Comparison of ENCODE assay signal across 8 cellular contexts in the genomic region with DNA sequence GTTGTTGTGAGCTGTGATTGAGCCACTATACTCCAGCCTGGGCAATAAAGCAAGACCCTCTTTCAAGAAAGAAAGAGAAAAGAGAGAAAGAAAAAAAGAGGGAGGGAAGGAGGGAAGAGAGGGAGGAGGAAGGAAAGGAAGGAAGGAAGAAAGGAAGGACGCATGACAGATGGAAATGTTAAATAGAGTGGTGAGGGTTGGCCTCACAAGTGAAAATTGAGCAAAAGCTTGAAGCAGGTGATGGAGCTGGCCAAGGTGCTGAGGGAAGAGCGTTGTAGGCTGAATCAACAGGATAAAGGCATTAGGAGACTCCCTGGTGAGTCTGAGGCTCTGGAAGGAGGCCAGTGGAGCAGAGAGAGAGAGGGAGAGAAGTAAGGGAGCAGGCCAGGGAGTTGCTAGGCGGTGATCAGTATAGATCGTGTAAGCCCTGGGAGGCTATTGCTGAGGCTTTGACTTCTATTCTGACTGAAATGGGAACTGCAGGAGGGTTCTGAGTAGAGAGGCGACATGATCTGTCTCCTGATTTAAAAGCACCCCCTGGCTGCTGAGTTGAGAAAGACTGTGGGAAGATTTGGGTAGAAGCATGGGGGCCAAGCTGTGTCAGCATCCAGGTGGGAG. TPM values are rescaled to one million over a fixed set of nuclear protein-coding genes. Genes with fewer than 3 reads are reported as not detected.
DNase-seq lines count a peak whose midpoint lies in the region; ATAC-seq and TF ChIP-seq lines count a peak whose summit lies in the region.

No MANE protein-coding gene starts in this region.

- no peaks in the 10 kb centered on the region for H3K27me3 Mint-ChIP-seq in glutamatergic neuron (ENCODE audit: unreplicated experiment)

- 72 to 88% methylated on average over 2 to 5 of the region's 5 CpGs for WGBS in transverse colon (ENCODE audit: low coverage in 1 of 2), 2 donors

- DNase-seq in AG10803 (ENCODE audit: low read depth) = peak; percentile 9
- peak; percentile 46 for DNase-seq in SK-MEL-5 (ENCODE audit: low read depth, low spot score)
- DNase-seq in glutamatergic neuron = no peak
- no peak for DNase-seq in stimulated activated naive CD4-positive, alpha-beta T cell (lab: John Stamatoyannopoulos, UW)
- DNase-seq in NCI-H2171 (lab: John Stamatoyannopoulos, UW) = no peak
- DNase-seq in transverse colon = no peak

- H3K4me1 Mint-ChIP-seq in glutamatergic neuron (ENCODE audit: low read depth, unreplicated experiment) = no peaks in the 10 kb centered on the region

- H3K9me3 ChIP-seq in transverse colon = no peaks in the 10 kb centered on the region

- TF ChIP-seq CTCF in AG10803 (conservative IDR thresholded peaks at IDR 0.05; ENCODE audit: low read length) (no peak), GM12873 (IDR thresholded peaks at IDR 0.05; ENCODE audit: insufficient read depth, low read depth, low read length, missing control alignments) (peak; percentile 41), glutamatergic neuron (IDR thresholded peaks at IDR 0.05; ENCODE audit: partially characterized antibody, unreplicated experiment) (peak; percentile 9), transverse colon (IDR thresholded peaks at IDR 0.05) (no peak)

- no peaks in the 10 kb centered on the region for H3K36me3 Mint-ChIP-seq in glutamatergic neuron (ENCODE audit: unreplicated experiment)

- intact Hi-C loops in transverse colon (cut with DNase I; ENCODE audit: low total_unique reads) = no loop called here

- H3K27me3 ChIP-seq in transverse colon = no peaks in the 10 kb centered on the region

- H3K4me3 Mint-ChIP-seq in glutamatergic neuron (ENCODE audit: unreplicated experiment) = no peak overlapping the region

- no peaks in the 10 kb centered on the region for H3K36me3 ChIP-seq in transverse colon

- H3K27ac ChIP-seq in transverse colon = no peak overlapping the region

- TF ChIP-seq EP300 in transverse colon (IDR thresholded peaks at IDR 0.05; ENCODE audit: low read depth) = no peak

- no peaks in the 10 kb centered on the region for H3K9me3 Mint-ChIP-seq in glutamatergic neuron (ENCODE audit: unreplicated experiment)

- TF ChIP-seq POLR2A in transverse colon (IDR thresholded peaks at IDR 0.05) = no peak

- in situ Hi-C loops in SK-MEL-5 (cut with HindIII; ENCODE audit: low pct_unique_long_range_greater_than_20kb, low sequenced_read_pairs) = no loop called here
- in situ Hi-C loops in transverse colon (cut with MboI; ENCODE audit: low pct_ligation_motif_present in 1 of 4, low pct_unique_long_range_greater_than_20kb in 1 of 4, low sequenced_read_pairs in 3 of 4) = no loop called here

- no peaks in the 10 kb centered on the region for H3K4me1 ChIP-seq in transverse colon

- no peak overlapping the region for H3K4me3 ChIP-seq in AG10803 (ENCODE audit: low read length)
- no peak overlapping the region for H3K4me3 ChIP-seq in transverse colon

- no peak overlapping the region for H3K27ac Mint-ChIP-seq in glutamatergic neuron (ENCODE audit: unreplicated experiment)

- ATAC-seq in GM19023 (IDR thresholded peaks at IDR 0.05; ENCODE audit: unreplicated experiment) = no peak

RNA-seq across cellular contexts. Expression of gene TMEM248, which starts 26.5 kb away (rescaled TPM):
- total RNA-seq in SK-MEL-5 (2014; rRNA removed; shearing (Covaris generic)) = 160 and 188 TPM in 2 replicates
- 206 and 219 TPM in 2 replicates for polyA plus RNA-seq in SK-MEL-5 (2015; cell fraction: cytosol; rRNA removed)
- polyA plus RNA-seq in SK-MEL-5 (2015; cell fraction: nucleus; rRNA removed) = 68.2 and 77.0 TPM in 2 replicates
- total RNA-seq in glutamatergic neuron (ENCODE audit: unreplicated experiment) (62.6 TPM), transverse colon (100 to 1,000 TPM in 3 of 4 donors, 10 to 100 TPM in 1; 95.9 to 595 (median 166) TPM)

Comparison
In these comparisons a context has a peak if more than half of its experiments do, and no peak if none do; other contexts are left out.
1. DNase-seq: peak in AG10803 (single experiment) and SK-MEL-5 (single experiment); none in glutamatergic neuron (single experiment), stimulated activated naive CD4-positive, alpha-beta T cell (0 of 6), NCI-H2171 (single experiment) and transverse colon (single experiment).
2. CTCF ChIP-seq: peak in GM12873 (single experiment) and glutamatergic neuron (single experiment); none in AG10803 (single experiment) and transverse colon (0 of 5).